8 cellular contexts compared by ENCODE assay signal in the genomic region with DNA sequence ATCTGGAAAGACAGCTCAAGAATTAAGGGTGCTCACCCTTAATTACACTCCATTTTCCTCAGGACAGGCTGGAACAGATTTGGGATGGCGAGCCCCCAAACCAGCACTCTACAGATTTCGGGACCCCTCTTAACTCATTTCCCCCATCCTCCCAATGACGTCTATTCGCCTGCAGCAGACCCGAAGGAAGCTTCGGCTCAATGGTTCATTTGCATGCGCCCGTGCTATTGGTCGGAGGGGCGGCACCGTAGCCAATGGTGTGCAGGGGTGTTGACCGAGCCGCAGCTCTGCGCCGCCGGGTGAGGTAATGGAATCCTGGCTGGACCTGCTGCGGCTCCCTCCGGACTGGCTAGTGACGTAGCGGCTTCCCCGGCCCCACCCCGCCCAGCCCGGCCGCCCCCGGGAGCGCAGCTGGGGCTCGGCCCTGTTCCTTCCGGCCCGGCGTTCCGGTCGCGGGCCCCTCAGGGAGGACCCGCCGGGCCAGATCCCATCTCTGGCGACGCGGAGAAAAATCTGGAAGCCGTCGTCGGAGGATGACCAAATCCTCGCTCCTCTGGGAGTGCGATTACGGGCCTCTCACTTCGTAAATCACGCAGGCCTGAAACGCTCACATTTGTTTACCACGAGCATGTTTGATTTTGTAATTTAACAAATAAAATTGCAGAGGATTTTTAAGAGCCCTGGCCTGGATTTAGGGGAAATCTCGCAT. TPM values are rescaled to one million over a fixed set of nuclear protein-coding genes. Genes with fewer than 3 reads are reported as not detected.
DNase-seq lines count a peak whose midpoint lies in the region; ATAC-seq and TF ChIP-seq lines count a peak whose summit lies in the region.

No MANE protein-coding gene starts in this region.

- peak overlapping the region; percentile 89 for H3K9ac ChIP-seq in GM23248

- H3K36me3 Mint-ChIP-seq in natural killer cell, result no peaks in the 10 kb centered on the region

- WGBS in GM23248 (ENCODE audit: low coverage in 1 of 2, low lambda C conversion rate in 2 of 2, missing lambda C conversion rate in 2 of 2), 2 experiments, result 1 to 2% methylated on average over 45 to 48 of the region's 49 CpGs

- intact Hi-C loops in natural killer cell (cut with micrococcal nuclease), result no loop called here

- peak; percentile 82 to 94 (median 83) for ATAC-seq in natural killer cell

- H3K4me2 ChIP-seq in DOHH2 (ENCODE audit: low read length) (peak overlapping the region; percentile 93), GM23248 (ENCODE audit: unreplicated experiment) (peak overlapping the region; percentile 95)

- H4K20me1 ChIP-seq in DOHH2 (ENCODE audit: control insufficient read depth, insufficient read depth, low read depth, low read length) (no peaks in the 10 kb centered on the region), GM23248 (ENCODE audit: insufficient read depth) (no peaks in the 10 kb centered on the region)

- H3K27ac Mint-ChIP-seq in natural killer cell, result peak overlapping the region; percentile 84 to 87

- H3K9me3 ChIP-seq in DOHH2 (ENCODE audit: control insufficient read depth, insufficient read depth, low read length), result no peaks in the 10 kb centered on the region
- no peaks in the 10 kb centered on the region for H3K9me3 ChIP-seq in GM23248 (ENCODE audit: low read depth)

- peak; percentile 99 for DNase-seq in GM23248
- peak; percentile 91 for DNase-seq in Kasumi-1 (lab: John Stamatoyannopoulos, UW)
- peak; percentile 97 for DNase-seq in RKO (ENCODE audit: low spot score)
- peak; percentile 67 to 85 for DNase-seq in activated T-helper 1 cell treated with anti-CD3 and anti-CD28 coated beads, Interleukin-2, amount 50 U/mL, for 16 hours (ENCODE audit: low read depth in 1 of 2, low spot score in 1 of 2)
- peak; percentile 98 for DNase-seq in fibroblast of gingiva (ENCODE audit: low read depth)
- DNase-seq in natural killer cell, result peak; percentile 85
- peak; percentile 89 for DNase-seq in stimulated activated naive CD4-positive, alpha-beta T cell treated with Interleukin-2 at 50 U/mL for 16 hours (lab: John Stamatoyannopoulos, UW)

- H3F3A ChIP-seq in DOHH2 (ENCODE audit: control insufficient read depth, insufficient read depth), result peaks cover 23% of the 10 kb centered on the region
- H3F3A ChIP-seq in GM23248 (ENCODE audit: insufficient read depth), result peaks cover 15% of the 10 kb centered on the region

- TF ChIP-seq CTCF in DOHH2 (IDR thresholded peaks at IDR 0.05; ENCODE audit: low read depth, low read length, poor library complexity, severe bottlenecking) (no peak), natural killer cell (IDR thresholded peaks at IDR 0.05) (no peak)

- H3K4me3 Mint-ChIP-seq in natural killer cell, result peak overlapping the region; percentile 77

- H3K79me2 ChIP-seq in DOHH2 (ENCODE audit: control insufficient read depth, low read length), result peaks cover 5% of the 10 kb centered on the region
- H3K79me2 ChIP-seq in GM23248 (ENCODE audit: insufficient read depth), result no peaks in the 10 kb centered on the region

- no peaks in the 10 kb centered on the region for H3K9me3 Mint-ChIP-seq in natural killer cell

- H3K27ac ChIP-seq in DOHH2 (ENCODE audit: low read depth, low read length) (peak overlapping the region; percentile 64), GM23248 (peak overlapping the region; percentile 94)

- H3K4me1 ChIP-seq in DOHH2 (ENCODE audit: control insufficient read depth, low read length), result peaks cover 47% of the 10 kb centered on the region
- peaks cover 13% of the 10 kb centered on the region for H3K4me1 ChIP-seq in GM23248 (ENCODE audit: insufficient read depth)

- H3K9me2 ChIP-seq in DOHH2 (replicated peaks; ENCODE audit: control insufficient read depth, low read length) (no peaks in the 10 kb centered on the region), GM23248 (ENCODE audit: insufficient read depth) (no peaks in the 10 kb centered on the region)

- H3K4me1 Mint-ChIP-seq in natural killer cell, result peaks cover 6 to 21% of the 10 kb centered on the region in 2 donors

- peak overlapping the region; percentile 76 for H2AFZ ChIP-seq in GM23248

- H3K27me3 Mint-ChIP-seq in natural killer cell (ENCODE audit: low read depth in 2 of 2), result peaks cover 0 to 9% of the 10 kb centered on the region in 2 donors

- H3K4me3 ChIP-seq in DOHH2 (ENCODE audit: low read length) (peak overlapping the region; percentile 72), GM23248 (peak overlapping the region; percentile 72)

- H3K36me3 ChIP-seq in DOHH2 (ENCODE audit: control insufficient read depth, low read length), result no peaks in the 10 kb centered on the region
- no peaks in the 10 kb centered on the region for H3K36me3 ChIP-seq in GM23248 (ENCODE audit: low read depth)

- H3K27me3 ChIP-seq in DOHH2 (ENCODE audit: control insufficient read depth, low read length) (no peaks in the 10 kb centered on the region), GM23248 (replicated peaks; ENCODE audit: insufficient read depth) (no peaks in the 10 kb centered on the region)

- in situ Hi-C loops in GM23248 (cut with MboI), result no loop called here

RNA-seq across cellular contexts. Expression of gene NR4A1, which starts 18.3 kb away (rescaled TPM):
- total RNA-seq in GM23248 (2014; rRNA removed; shearing (Covaris generic)), result 12.5 and 13.1 TPM in 2 replicates
- 10.2 and 11.1 TPM in 2 replicates for polyA plus RNA-seq in GM23248 (2016; fragmentation: Nextera tagmentation; extraction: Ambion mirVana)
- 100 to 1,000 TPM in 1 of 3 donors, 10 to 100 TPM in 2; 72.5 to 177 (median 96.7) TPM for total RNA-seq in natural killer cell

RNA-seq across cellular contexts. Expression of gene TAMALIN, which starts 26.2 kb away (rescaled TPM):
- 2.2 and 5.9 TPM in 2 replicates for total RNA-seq in GM23248 (2014; rRNA removed; shearing (Covaris generic))
- not detected in 2 replicates for polyA plus RNA-seq in GM23248 (2016; fragmentation: Nextera tagmentation; extraction: Ambion mirVana)
- 100 to 1,000 TPM; 403 to 663 (median 424) TPM for total RNA-seq in natural killer cell

RNA-seq across cellular contexts. Expression of gene ATG101, which starts 36.8 kb away (rescaled TPM):
- total RNA-seq in GM23248 (2014; rRNA removed; shearing (Covaris generic)), result 113 and 139 TPM in 2 replicates
- 77.3 and 77.9 TPM in 2 replicates for polyA plus RNA-seq in GM23248 (2016; fragmentation: Nextera tagmentation; extraction: Ambion mirVana)
- total RNA-seq in natural killer cell, result 10 to 100 TPM; 18.6 to 32.8 (median 23.3) TPM

RNA-seq across cellular contexts. Expression of gene SMIM41, which starts 46.6 kb away (rescaled TPM):
- total RNA-seq in GM23248 (2014; rRNA removed; shearing (Covaris generic)), result not detected in 2 replicates
- not detected in 2 replicates for polyA plus RNA-seq in GM23248 (2016; fragmentation: Nextera tagmentation; extraction: Ambion mirVana)
- total RNA-seq in natural killer cell, result not detected

Comparison
In these comparisons a context has a peak if more than half of its experiments do, and no peak if none do; other contexts are left out.
1. Peak in every context shown above with its lines: DNase-seq, ATAC-seq, H3K4me3 ChIP-seq and H3K27ac ChIP-seq.
2. RNA of gene TAMALIN, which starts 26.2 kb away (total RNA-seq): 403 to 663 TPM in natural killer cell; 2.2 to 5.9 TPM in GM23248; every median in the first group is over 10 times any median in the second.